Comparison of ENCODE assay signal across 1 cellular context in genomic region chr18:24262097-24262496, GRCh38.
TF ChIP-seq lines count a peak whose summit lies in the region.

No MANE protein-coding gene starts in this region.

TF ChIP-seq in GM23338, 12 proteins besides CTCF, POLR2A, EP300 and RAD21:
- TF ChIP-seq ZNF462 (CRISPR knock-in tag; IDR thresholded peaks at IDR 0.05) (no peak), EZH2phosphoT487 (IDR thresholded peaks at IDR 0.05; ENCODE audit: unreplicated experiment) (no peak), ZNF331 (CRISPR knock-in tag; IDR thresholded peaks at IDR 0.05; ENCODE audit: low read depth) (no peak), NANOG (IDR thresholded peaks at IDR 0.05; ENCODE audit: borderline replicate concordance) (no peak)
- TF ChIP-seq, protein P1, sequence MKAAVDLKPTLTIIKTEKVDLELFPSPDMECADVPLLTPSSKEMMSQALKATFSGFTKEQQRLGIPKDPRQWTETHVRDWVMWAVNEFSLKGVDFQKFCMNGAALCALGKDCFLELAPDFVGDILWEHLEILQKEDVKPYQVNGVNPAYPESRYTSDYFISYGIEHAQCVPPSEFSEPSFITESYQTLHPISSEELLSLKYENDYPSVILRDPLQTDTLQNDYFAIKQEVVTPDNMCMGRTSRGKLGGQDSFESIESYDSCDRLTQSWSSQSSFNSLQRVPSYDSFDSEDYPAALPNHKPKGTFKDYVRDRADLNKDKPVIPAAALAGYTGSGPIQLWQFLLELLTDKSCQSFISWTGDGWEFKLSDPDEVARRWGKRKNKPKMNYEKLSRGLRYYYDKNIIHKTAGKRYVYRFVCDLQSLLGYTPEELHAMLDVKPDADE (IDR thresholded peaks at IDR 0.05) = no peak
- TF ChIP-seq, protein P2, sequence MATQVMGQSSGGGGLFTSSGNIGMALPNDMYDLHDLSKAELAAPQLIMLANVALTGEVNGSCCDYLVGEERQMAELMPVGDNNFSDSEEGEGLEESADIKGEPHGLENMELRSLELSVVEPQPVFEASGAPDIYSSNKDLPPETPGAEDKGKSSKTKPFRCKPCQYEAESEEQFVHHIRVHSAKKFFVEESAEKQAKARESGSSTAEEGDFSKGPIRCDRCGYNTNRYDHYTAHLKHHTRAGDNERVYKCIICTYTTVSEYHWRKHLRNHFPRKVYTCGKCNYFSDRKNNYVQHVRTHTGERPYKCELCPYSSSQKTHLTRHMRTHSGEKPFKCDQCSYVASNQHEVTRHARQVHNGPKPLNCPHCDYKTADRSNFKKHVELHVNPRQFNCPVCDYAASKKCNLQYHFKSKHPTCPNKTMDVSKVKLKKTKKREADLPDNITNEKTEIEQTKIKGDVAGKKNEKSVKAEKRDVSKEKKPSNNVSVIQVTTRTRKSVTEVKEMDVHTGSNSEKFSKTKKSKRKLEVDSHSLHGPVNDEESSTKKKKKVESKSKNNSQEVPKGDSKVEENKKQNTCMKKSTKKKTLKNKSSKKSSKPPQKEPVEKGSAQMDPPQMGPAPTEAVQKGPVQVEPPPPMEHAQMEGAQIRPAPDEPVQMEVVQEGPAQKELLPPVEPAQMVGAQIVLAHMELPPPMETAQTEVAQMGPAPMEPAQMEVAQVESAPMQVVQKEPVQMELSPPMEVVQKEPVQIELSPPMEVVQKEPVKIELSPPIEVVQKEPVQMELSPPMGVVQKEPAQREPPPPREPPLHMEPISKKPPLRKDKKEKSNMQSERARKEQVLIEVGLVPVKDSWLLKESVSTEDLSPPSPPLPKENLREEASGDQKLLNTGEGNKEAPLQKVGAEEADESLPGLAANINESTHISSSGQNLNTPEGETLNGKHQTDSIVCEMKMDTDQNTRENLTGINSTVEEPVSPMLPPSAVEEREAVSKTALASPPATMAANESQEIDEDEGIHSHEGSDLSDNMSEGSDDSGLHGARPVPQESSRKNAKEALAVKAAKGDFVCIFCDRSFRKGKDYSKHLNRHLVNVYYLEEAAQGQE (IDR thresholded peaks at IDR 0.05; ENCODE audit: unreplicated experiment) = no peak
